1 cellular context compared by ENCODE assay signal in genomic region chr5:132277971-132278964, GRCh38.
TF ChIP-seq lines count a peak whose summit lies in the region.

No MANE protein-coding gene starts in this region.

TF ChIP-seq in GM23338, 12 proteins besides CTCF, POLR2A, EP300 and RAD21 (continued from another document):
- no peak for TF ChIP-seq ZNF462 (CRISPR knock-in tag; IDR thresholded peaks at IDR 0.05)
- TF ChIP-seq STAT1 (IDR thresholded peaks at IDR 0.05; ENCODE audit: unreplicated experiment) = no peak
- TF ChIP-seq EZH2 (IDR thresholded peaks at IDR 0.05; ENCODE audit: low read depth, unreplicated experiment) = no peak
- no peak for TF ChIP-seq NANOG (IDR thresholded peaks at IDR 0.05; ENCODE audit: borderline replicate concordance)
